Comparison of ENCODE assay signal across 1 cellular context in genomic region chr3:32734756-32735155, GRCh38.
A peak's percentile ranks its signal among the peaks of the same experiment; 100 is the strongest.
TF ChIP-seq lines count a peak whose summit lies in the region.

No MANE protein-coding gene starts in this region.

TF ChIP-seq in H1, 55 proteins besides CTCF, POLR2A, EP300 and RAD21:
- TF ChIP-seq RNF2 (IDR thresholded peaks at IDR 0.05; ENCODE audit: borderline replicate concordance, low read depth, low read length, missing control alignments, poor library complexity, severe bottlenecking) (no peak), CHD7 (IDR thresholded peaks at IDR 0.05; ENCODE audit: insufficient replicate concordance, low read length) (peak; percentile 43)
